8 cellular contexts compared by ENCODE assay signal in the genomic region with DNA sequence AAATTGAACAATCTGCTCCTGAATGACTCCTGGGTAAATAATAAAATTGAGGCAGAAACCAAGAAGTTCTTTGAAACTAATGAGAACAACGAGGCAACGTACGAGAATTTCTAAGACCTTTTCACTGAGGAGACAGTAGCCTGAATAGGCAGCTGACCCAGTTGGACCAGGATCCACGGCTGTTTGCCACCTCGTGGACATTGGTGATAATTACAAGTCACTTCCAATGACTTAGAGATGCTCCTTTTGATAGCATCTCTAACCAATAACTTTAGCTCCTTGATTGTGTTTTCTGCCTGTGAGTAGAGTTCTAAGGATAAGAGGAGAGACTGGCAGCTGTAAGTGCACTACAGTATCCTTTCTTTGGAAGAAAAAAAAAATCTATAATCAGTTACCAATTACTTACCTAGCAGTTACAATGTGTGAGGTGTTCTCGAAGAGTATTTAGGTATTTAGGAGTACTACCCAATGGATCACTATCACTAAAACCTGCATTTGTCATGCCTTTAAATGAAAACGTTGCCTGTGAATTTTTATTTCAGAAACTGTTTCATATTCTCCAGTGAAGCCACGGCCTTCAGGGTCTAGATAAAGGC. TPM values are rescaled to one million over a fixed set of nuclear protein-coding genes. Genes with fewer than 3 reads are reported as not detected.
A peak's percentile ranks its signal among the peaks of the same experiment; 100 is the strongest.
DNase-seq lines count a peak whose midpoint lies in the region; ATAC-seq and TF ChIP-seq lines count a peak whose summit lies in the region.

No MANE protein-coding gene starts in this region.

- intact Hi-C loops in left cardiac atrium (cut with DNase I) = no loop called here
- intact Hi-C loops in left ventricle myocardium superior (cut with micrococcal nuclease) = no loop called here
- intact Hi-C loops in mucosa of descending colon (cut with DNase I, micrococcal nuclease) = no loop called here

- H3K9me3 ChIP-seq in mucosa of descending colon = no peaks in the 10 kb centered on the region

- no peak for ATAC-seq in left cardiac atrium
- ATAC-seq in left ventricle myocardium superior = no peak
- ATAC-seq in HG02588 (IDR thresholded peaks at IDR 0.05; ENCODE audit: unreplicated experiment) = peak; percentile 71
- ATAC-seq in mucosa of descending colon = peak; percentile 34

- TF ChIP-seq CTCF in mucosa of descending colon (IDR thresholded peaks at IDR 0.05) = peak; percentile 5

- DNase-seq in left cardiac atrium (peak; percentile 19), left ventricle myocardium superior (no peak), NCI-H82 (lab: John Stamatoyannopoulos, UW) (peak; percentile 82), dermis blood vessel endothelial cell (peak; percentile 50), mucosa of descending colon (peak in 1 of 3 donors; percentile 37), cortex of kidney (lab: John Stamatoyannopoulos, UW) (no peak), hippocampal formation (lab: John Stamatoyannopoulos, UW) (no peak)

- H3K4me1 ChIP-seq in mucosa of descending colon (ENCODE audit: low read depth) = no peaks in the 10 kb centered on the region

- no peaks in the 10 kb centered on the region for H3K36me3 ChIP-seq in mucosa of descending colon (ENCODE audit: low read depth)

- no peak overlapping the region for H3K4me3 ChIP-seq in mucosa of descending colon

RNA-seq across cellular contexts. Expression of a gene that starts 31.3 kb away (rescaled TPM):
- total RNA-seq in left cardiac atrium = not detected
- total RNA-seq in left ventricle myocardium superior = not detected
- total RNA-seq in dermis blood vessel endothelial cell = not detected in 2 replicates
- total RNA-seq in mucosa of descending colon = 1 to 10 TPM in 1 of 3 donors, not detected in 2; 3.3 TPM

Comparison
In these comparisons a context has a peak if more than half of its experiments do, and no peak if none do; other contexts are left out.
1. DNase-seq: peak in left cardiac atrium (single experiment), NCI-H82 (single experiment) and dermis blood vessel endothelial cell (single experiment); none in left ventricle myocardium superior (single experiment), cortex of kidney (single experiment) and hippocampal formation (0 of 2).
2. ATAC-seq: peak in HG02588 (single experiment) and mucosa of descending colon (single experiment); none in left cardiac atrium (0 of 2) and left ventricle myocardium superior (single experiment).